26 cellular contexts compared by ENCODE assay signal in the genomic region with DNA sequence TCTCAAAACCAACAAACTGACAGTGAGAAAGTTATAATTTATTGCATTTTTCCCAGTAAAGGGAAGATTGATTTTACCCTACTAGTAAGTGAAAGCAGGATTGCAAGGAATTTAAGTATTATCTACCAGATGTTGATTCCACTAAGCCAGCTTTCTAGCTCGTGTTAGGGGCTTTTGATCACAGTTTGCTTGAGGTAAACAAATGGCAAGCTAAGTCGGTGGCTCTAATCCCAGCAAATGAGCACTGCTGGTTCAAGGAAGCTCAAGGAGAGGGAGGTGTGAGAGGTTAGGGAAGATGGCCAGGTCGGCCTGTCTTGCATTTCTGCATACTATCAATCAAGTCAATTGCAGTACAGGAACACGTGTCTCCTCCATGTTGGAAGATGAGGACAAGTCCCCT.
"Had no signal": no experiment of that assay in that cellular context is flagged by ENCODE, and none has a peak within 500 bp of the region (broad histone marks: within the 10 kb centered on the region; RNA-seq: fewer than 3 reads in every experiment).

No MANE protein-coding gene starts in this region.

- H3K4me3 Mint-ChIP-seq: activated naive CD8-positive, alpha-beta T cell; activated T-cell treated with anti-CD3 and anti-CD28 coated beads, Interleukin-2, amount 50 U/mL, for 4 hours; central memory CD8-positive, alpha-beta T cell; effector memory CD8-positive, alpha-beta T cell; naive B cell; T-helper 2 cell treated with Interferon-gamma antibody and Interleukin-4, amounts not matched to agents 5 μg/mL and 100 μg/mL, for 36 hours; type B pancreatic cell had no signal

- ATAC-seq: activated T-cell treated with anti-CD3 and anti-CD28 coated beads, Interleukin-2, amount 50 U/mL, for 4 hours; effector memory CD8-positive, alpha-beta T cell; gastrocnemius medialis; left colon had no signal

- H3K27ac ChIP-seq: adrenal gland, ascending aorta, breast epithelium, esophagus squamous epithelium, gastrocnemius medialis, sigmoid colon, testis, VCaP had no signal

- H3K27ac Mint-ChIP-seq: activated naive CD8-positive, alpha-beta T cell; activated T-helper 2 cell treated with anti-CD3 and anti-CD28 coated beads, Interferon-gamma antibody, Interleukin-2, Interleukin-4, amounts not matched to agents 10 μg/mL and 5 μg/mL and 100 μg/mL, durations not matched to agents 14 hours and 24 hours and 36 hours; effector memory CD8-positive, alpha-beta T cell; T-helper 2 cell treated with Interferon-gamma antibody and Interleukin-4, amounts not matched to agents 5 μg/mL and 100 μg/mL, for 36 hours; type B pancreatic cell had no signal

- FAIRE-seq: keratinocyte had no signal

- DNase-seq: activated CD4-positive, alpha-beta T cell treated with anti-CD3 and anti-CD28 coated beads for 1 hour; activated CD4-positive, alpha-beta T cell treated with anti-CD3 and anti-CD28 coated beads, Interleukin-2, amount 50 U/mL, for 1 hour; activated naive CD4-positive, alpha-beta T cell; activated T-cell treated with anti-CD3 and anti-CD28 coated beads, Interleukin-2, amount 50 U/mL, for 4 hours; adrenal gland; effector memory CD8-positive, alpha-beta T cell; esophagus squamous epithelium; gastrocnemius medialis; hippocampal formation; left colon; mesenchymal stem cell; naive B cell; posterior cingulate gyrus; sigmoid colon; stimulated activated CD4-positive, alpha-beta T cell treated with anti-CD3 and anti-CD28 coated beads, Interleukin-2, amount 100 ng/mL, for 48 hours; stimulated activated naive CD4-positive, alpha-beta T cell; testis had no signal

- H3K36me3 Mint-ChIP-seq: activated naive CD8-positive, alpha-beta T cell; naive B cell; type B pancreatic cell had no signal

- H3K27me3 ChIP-seq: adrenal gland, ascending aorta, breast epithelium, esophagus squamous epithelium, gastrocnemius medialis, sigmoid colon, testis had no signal

- H3K27me3 Mint-ChIP-seq: activated naive CD8-positive, alpha-beta T cell; central memory CD8-positive, alpha-beta T cell; effector memory CD8-positive, alpha-beta T cell; naive B cell; type B pancreatic cell had no signal

- H3K36me3 ChIP-seq: adrenal gland, ascending aorta, breast epithelium, esophagus squamous epithelium, gastrocnemius medialis, sigmoid colon had no signal

- H3K4me3 ChIP-seq: adrenal gland, ascending aorta, breast epithelium, esophagus squamous epithelium, gastrocnemius medialis, sigmoid colon, testis had no signal

- H3K9me3 ChIP-seq: adrenal gland, ascending aorta, esophagus squamous epithelium, gastrocnemius medialis, sigmoid colon, testis had no signal

- H3K4me1 Mint-ChIP-seq: central memory CD8-positive, alpha-beta T cell; naive B cell had no signal

- H3K4me1 ChIP-seq: adrenal gland, ascending aorta, breast epithelium, esophagus squamous epithelium, gastrocnemius medialis, sigmoid colon, testis had no signal
